Comparison of ENCODE assay signal across 23 cellular contexts in the genomic region with DNA sequence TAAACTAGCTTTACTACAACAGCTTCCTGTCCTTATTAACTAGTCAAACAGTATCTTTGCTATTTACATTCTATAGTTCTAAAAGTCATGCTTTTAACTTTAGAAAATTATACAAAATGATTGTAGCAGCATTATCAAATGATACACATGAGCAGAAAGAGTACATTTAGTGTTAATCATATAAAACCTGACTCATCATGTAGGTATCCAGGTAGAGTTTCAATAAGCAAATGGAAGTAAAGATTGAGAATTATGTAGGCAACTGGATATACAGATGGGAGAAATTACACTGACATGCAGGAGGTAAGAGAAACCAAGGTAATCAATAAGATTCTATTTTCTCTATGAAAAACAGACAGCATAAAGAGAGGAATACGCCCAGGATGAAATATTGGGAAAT. TPM values are rescaled to one million over a fixed set of nuclear protein-coding genes. Genes with fewer than 3 reads are reported as not detected.
DNase-seq lines count a peak whose midpoint lies in the region; ATAC-seq, FAIRE-seq and TF ChIP-seq lines count a peak whose summit lies in the region.
"Had no signal": no experiment of that assay in that cellular context is flagged by ENCODE, and none has a peak within 500 bp of the region (broad histone marks: within the 10 kb centered on the region; RNA-seq: fewer than 3 reads in every experiment).

No MANE protein-coding gene starts in this region.

- H3K27ac ChIP-seq in RWPE1 (no peak overlapping the region), keratinocyte (ENCODE audit: control insufficient read depth, insufficient read depth, low read length) (no peak overlapping the region), aorta (ENCODE audit: low read depth in 1 of 2, low read length in 2 of 2) (no peak overlapping the region)
- H3K27ac ChIP-seq: BLaER1 treated with 17β-estradiol and CSF1 and Interleukin-3, amounts not matched to agents 10 nM and 100 nM; GM23248; Peyer's patch had no signal

- DNase-seq in activated T-cell treated with anti-CD3 and anti-CD28 coated beads, Interleukin-2, amount 50 U/mL, for 72 hours, result no peak
- DNase-seq in activated T-cell treated with anti-CD3 and anti-CD28 coated beads, Interleukin-2, amount 50 U/mL, for 4 hours, result no peak
- DNase-seq in Calu3 (no peak), RWPE1 (ENCODE audit: low spot score) (peak; percentile 37), keratinocyte (ENCODE audit: low read depth, low spot score) (no peak), HuH-7.5 (ENCODE audit: low spot score) (no peak), aorta (no peak)
- DNase-seq: 8988T; CD8-positive, alpha-beta T cell; DMS53; GM23248; HCEC 1CT; Karpas-422; NCI-H1694; NCI-H2081; NCI-H2171; NCI-H345; NCI-H524; NCI-H82; Peyer's patch; Right ventricle myocardium superior had no signal

- POLR2A ChIA-PET in RWPE1 (lab: Yijun Ruan, JAX; ENCODE audit: low non-redundant PET), result no interaction called here

- no peak overlapping the region for H2AFZ ChIP-seq in keratinocyte (ENCODE audit: control insufficient read depth, low read length)
- H2AFZ ChIP-seq: GM23248 had no signal

- no peaks in the 10 kb centered on the region for H3K27me3 Mint-ChIP-seq in activated T-cell treated with anti-CD3 and anti-CD28 coated beads, Interleukin-2, amount 50 U/mL, for 72 hours (ENCODE audit: low read depth)
- H3K27me3 Mint-ChIP-seq in activated T-cell treated with anti-CD3 and anti-CD28 coated beads, Interleukin-2, amount 50 U/mL, for 4 hours (ENCODE audit: low read depth), result no peaks in the 10 kb centered on the region
- H3K27me3 Mint-ChIP-seq in Calu3 (ENCODE audit: unreplicated experiment), result no peaks in the 10 kb centered on the region

- H3K9me3 Mint-ChIP-seq in activated T-cell treated with anti-CD3 and anti-CD28 coated beads, Interleukin-2, amount 50 U/mL, for 72 hours, result no peaks in the 10 kb centered on the region
- H3K9me3 Mint-ChIP-seq in activated T-cell treated with anti-CD3 and anti-CD28 coated beads, Interleukin-2, amount 50 U/mL, for 4 hours, result no peaks in the 10 kb centered on the region
- no peaks in the 10 kb centered on the region for H3K9me3 Mint-ChIP-seq in Calu3 (ENCODE audit: low read depth, unreplicated experiment)
- H3K9me3 Mint-ChIP-seq: CD8-positive, alpha-beta T cell had no signal

- H3K9me3 ChIP-seq in keratinocyte (ENCODE audit: control insufficient read depth, low read depth, low read length) (no peaks in the 10 kb centered on the region), aorta (ENCODE audit: control insufficient read depth, low read length) (no peaks in the 10 kb centered on the region)
- H3K9me3 ChIP-seq: BLaER1 treated with 17β-estradiol and CSF1 and Interleukin-3, amounts not matched to agents 10 nM and 100 nM; Peyer's patch had no signal

- intact Hi-C loops in Calu3 (cut with micrococcal nuclease; ENCODE audit: unreplicated experiment), result loop anchor here (5.0 kb wide), 1 partner anchor 41 kb away; no protein-coding TSS in a partner anchor
- intact Hi-C loops in aorta (cut with DNase I), result no loop called here

- peaks cover 92% of the 10 kb centered on the region for H3K79me2 ChIP-seq in keratinocyte (ENCODE audit: control insufficient read depth, insufficient read depth, low read length)

- dilution Hi-C loops in keratinocyte (cut with MboI; ENCODE audit: extremely low pct_ligation_motif_present, low sequenced_read_pairs), result no loop called here

- FAIRE-seq in keratinocyte (lab: Jason Lieb, UNC), result peak; percentile 46

- H3K36me3 ChIP-seq in keratinocyte (ENCODE audit: control insufficient read depth in 2 of 2, extremely low read depth in 1 of 2, insufficient read depth in 2 of 2, low read length in 2 of 2) (no peaks in the 10 kb centered on the region), aorta (ENCODE audit: control insufficient read depth in 1 of 2, insufficient read depth in 2 of 2, low read length in 1 of 2) (no peaks in the 10 kb centered on the region)
- H3K36me3 ChIP-seq: Peyer's patch had no signal

- WGBS in aorta, 2 donors, result 99 to 100% methylated on average over 1 of the region's 1 CpG

- H4K20me1 ChIP-seq in keratinocyte (ENCODE audit: control insufficient read depth, extremely low read depth, insufficient read depth, low read length), result peaks cover 12% of the 10 kb centered on the region

- peaks cover 37% of the 10 kb centered on the region for H3K4me1 Mint-ChIP-seq in activated T-cell treated with anti-CD3 and anti-CD28 coated beads, Interleukin-2, amount 50 U/mL, for 72 hours (ENCODE audit: low read depth)
- peaks cover 52% of the 10 kb centered on the region for H3K4me1 Mint-ChIP-seq in activated T-cell treated with anti-CD3 and anti-CD28 coated beads, Interleukin-2, amount 50 U/mL, for 4 hours (ENCODE audit: low read depth)
- peaks cover 24% of the 10 kb centered on the region for H3K4me1 Mint-ChIP-seq in Calu3 (ENCODE audit: low read depth, unreplicated experiment)

- no peak overlapping the region for H3K4me2 ChIP-seq in keratinocyte (ENCODE audit: control insufficient read depth, extremely low read depth, insufficient read depth, low read depth, low read length)
- H3K4me2 ChIP-seq: BLaER1 treated with 17β-estradiol and CSF1 and Interleukin-3, amounts not matched to agents 10 nM and 100 nM had no signal

- no peaks in the 10 kb centered on the region for H3K9me1 ChIP-seq in keratinocyte (ENCODE audit: control insufficient read depth, extremely low read depth, insufficient read depth, low read length)

- H3K4me1 ChIP-seq in keratinocyte (ENCODE audit: control insufficient read depth, extremely low read depth, insufficient read depth, low read length) (peaks cover 10% of the 10 kb centered on the region), aorta (ENCODE audit: control insufficient read depth in 1 of 2, insufficient read depth in 2 of 2, low read length in 2 of 2) (no peaks in the 10 kb centered on the region)

- no peak for ATAC-seq in activated T-cell treated with anti-CD3 and anti-CD28 coated beads, Interleukin-2, amount 50 U/mL, for 72 hours (replicated peaks in 1 of 2)
- no peak for ATAC-seq in activated T-cell treated with anti-CD3 and anti-CD28 coated beads, Interleukin-2, amount 50 U/mL, for 4 hours
- no peak for ATAC-seq in HG03520 (IDR thresholded peaks at IDR 0.05; ENCODE audit: unreplicated experiment)
- ATAC-seq in aorta (ENCODE audit: low FRiP score), result no peak
- ATAC-seq: CD8-positive, alpha-beta T cell had no signal

- peaks cover 0 to 2% of the 10 kb centered on the region in 2 donors for H3K36me3 Mint-ChIP-seq in activated T-cell treated with anti-CD3 and anti-CD28 coated beads, Interleukin-2, amount 50 U/mL, for 72 hours (ENCODE audit: insufficient read depth in 2 of 2)
- H3K36me3 Mint-ChIP-seq in activated T-cell treated with anti-CD3 and anti-CD28 coated beads, Interleukin-2, amount 50 U/mL, for 4 hours (ENCODE audit: insufficient read depth), result peaks cover 12% of the 10 kb centered on the region
- H3K36me3 Mint-ChIP-seq in Calu3 (ENCODE audit: insufficient read depth, unreplicated experiment), result peaks cover 6% of the 10 kb centered on the region

- no peak overlapping the region for H3K4me3 Mint-ChIP-seq in activated T-cell treated with anti-CD3 and anti-CD28 coated beads, Interleukin-2, amount 50 U/mL, for 72 hours
- H3K4me3 Mint-ChIP-seq in activated T-cell treated with anti-CD3 and anti-CD28 coated beads, Interleukin-2, amount 50 U/mL, for 4 hours, result no peak overlapping the region
- no peak overlapping the region for H3K4me3 Mint-ChIP-seq in Calu3 (ENCODE audit: low read depth, unreplicated experiment)
- H3K4me3 Mint-ChIP-seq: CD8-positive, alpha-beta T cell had no signal

- BruUV-seq in Calu3 (replicated peaks; lab: Mats Ljungman, UMichigan), result no TSS peak

- H3K9ac ChIP-seq in keratinocyte (ENCODE audit: control insufficient read depth, extremely low read depth, insufficient read depth, low read length), result no peak overlapping the region
- H3K9ac ChIP-seq: BLaER1 treated with 17β-estradiol and CSF1 and Interleukin-3, amounts not matched to agents 10 nM and 100 nM; GM23248 had no signal

- H3K4me3 ChIP-seq in keratinocyte (ENCODE audit: control insufficient read depth in 2 of 3, extremely low read depth in 1 of 3, insufficient read depth in 2 of 3, low read depth in 1 of 3, low read length in 3 of 3), result no peak overlapping the region
- H3K4me3 ChIP-seq in aorta (ENCODE audit: low read length in 2 of 2), result no peak overlapping the region
- H3K4me3 ChIP-seq: BLaER1 treated with 17β-estradiol and CSF1 and Interleukin-3, amounts not matched to agents 10 nM and 100 nM; GM23248; Peyer's patch had no signal

- CTCF ChIA-PET in Calu3 (lab: Charles Lee) (interaction anchor here (0.7 kb wide), 1 partner anchor 794 kb away, joined by 3 read pairs; no protein-coding TSS in a partner anchor), RWPE1 (lab: Yijun Ruan, JAX) (no interaction called here)

- H3K27ac Mint-ChIP-seq in activated T-cell treated with anti-CD3 and anti-CD28 coated beads, Interleukin-2, amount 50 U/mL, for 72 hours, result peak overlapping the region; percentile 14
- H3K27ac Mint-ChIP-seq in Calu3 (ENCODE audit: unreplicated experiment), result peak overlapping the region; percentile 17

- TF ChIP-seq CTCF in Calu3 (IDR thresholded peaks at IDR 0.05; ENCODE audit: unreplicated experiment), result no peak
- TF ChIP-seq CTCF in RWPE1 (conservative IDR thresholded peaks at IDR 0.05; ENCODE audit: low read depth), result no peak
- no peak for TF ChIP-seq CTCF in keratinocyte (optimal IDR thresholded peaks at IDR 0.05 in 1 of 3, IDR thresholded peaks at IDR 0.05 in 1 of 3, conservative IDR thresholded peaks at IDR 0.05 in 1 of 3; ENCODE audit: extremely low read depth in 1 of 3, insufficient read depth in 2 of 3, low read length in 3 of 3)

- H3K27me3 ChIP-seq in keratinocyte (ENCODE audit: control insufficient read depth, extremely low read depth, insufficient read depth, low read length) (no peaks in the 10 kb centered on the region), aorta (ENCODE audit: control insufficient read depth in 1 of 2, insufficient read depth in 2 of 2, low read length in 1 of 2) (no peaks in the 10 kb centered on the region)
- H3K27me3 ChIP-seq: BLaER1 treated with 17β-estradiol and CSF1 and Interleukin-3, amounts not matched to agents 10 nM and 100 nM; Peyer's patch had no signal

RNA-seq across cellular contexts. Expression of gene TRIP12, which starts 33.8 kb away (rescaled TPM):
- 100 to 1,000 TPM; 235 to 250 TPM for total RNA-seq in activated T-cell treated with anti-CD3 and anti-CD28 coated beads, Interleukin-2, amount 50 U/mL, for 72 hours
- total RNA-seq in activated T-cell treated with anti-CD3 and anti-CD28 coated beads, Interleukin-2, amount 50 U/mL, for 4 hours, result 100 to 1,000 TPM; 211 to 227 (median 221) TPM
- total RNA-seq in Calu3 (2022) (247 and 252 TPM in 2 replicates), aorta (100 to 1,000 TPM; 220 to 232 TPM)
- polyA plus RNA-seq in keratinocyte (86.9 to 123 TPM (median 96.8 TPM) in 3 replicates), aorta (10 to 100 TPM; 22.5 to 25.5 TPM)
- 435 TPM for polyA plus RNA-seq in keratinocyte (2011; ENCODE audit: low read depth)
- polyA plus RNA-seq in keratinocyte (2011; cell fraction: cytosol; rRNA removed), result 50.0 and 85.7 TPM in 2 replicates
- 153 and 189 TPM in 2 replicates for polyA plus RNA-seq in keratinocyte (2011; cell fraction: nucleus; rRNA removed)
- 59.8 and 147 TPM in 2 replicates for polyA plus RNA-seq in keratinocyte (2012; ENCODE audit: low replicate concordance)
- 167 to 427 TPM (median 300 TPM) in 3 replicates for polyA minus RNA-seq in keratinocyte
- polyA minus RNA-seq in keratinocyte (2011; cell fraction: cytosol; rRNA and poly(A)+ RNA removed), result 159 TPM
- polyA minus RNA-seq in keratinocyte (2011; cell fraction: nucleus; rRNA and poly(A)+ RNA removed), result 253 and 542 TPM in 2 replicates

RNA-seq across cellular contexts. Expression of gene FBXO36, which starts 34.3 kb away (rescaled TPM):
- 1 to 10 TPM; 1.7 to 2.1 TPM for total RNA-seq in activated T-cell treated with anti-CD3 and anti-CD28 coated beads, Interleukin-2, amount 50 U/mL, for 72 hours
- total RNA-seq in activated T-cell treated with anti-CD3 and anti-CD28 coated beads, Interleukin-2, amount 50 U/mL, for 4 hours, result under 1 TPM; 0.76 to 0.84 (median 0.81) TPM
- total RNA-seq in Calu3 (2022), result 0.42 and 0.83 TPM in 2 replicates
- 1.6 to 2.3 TPM (median 1.7 TPM) in 3 replicates for polyA plus RNA-seq in keratinocyte
- polyA plus RNA-seq in keratinocyte (2011; ENCODE audit: low read depth), result 1.3 TPM
- 1.8 and 2.0 TPM in 2 replicates for polyA plus RNA-seq in keratinocyte (2011; cell fraction: cytosol; rRNA removed)
- polyA plus RNA-seq in keratinocyte (2011; cell fraction: nucleus; rRNA removed), result 1.8 and 2.4 TPM in 2 replicates
- 0.93 and 2.3 TPM in 2 replicates for polyA plus RNA-seq in keratinocyte (2012; ENCODE audit: low replicate concordance)
- 1.4 to 3.1 TPM (median 2.0 TPM) in 3 replicates for polyA minus RNA-seq in keratinocyte
- polyA minus RNA-seq in keratinocyte (2011; cell fraction: cytosol; rRNA and poly(A)+ RNA removed), result 1.2 TPM
- 0.84 and 2.6 TPM in 2 replicates for polyA minus RNA-seq in keratinocyte (2011; cell fraction: nucleus; rRNA and poly(A)+ RNA removed)
- 1 to 10 TPM; 1.9 to 2.2 TPM for total RNA-seq in aorta
- polyA plus RNA-seq in aorta, result 1 to 10 TPM; 1.3 to 1.5 TPM
